13 cellular contexts compared by ENCODE assay signal in the genomic region with DNA sequence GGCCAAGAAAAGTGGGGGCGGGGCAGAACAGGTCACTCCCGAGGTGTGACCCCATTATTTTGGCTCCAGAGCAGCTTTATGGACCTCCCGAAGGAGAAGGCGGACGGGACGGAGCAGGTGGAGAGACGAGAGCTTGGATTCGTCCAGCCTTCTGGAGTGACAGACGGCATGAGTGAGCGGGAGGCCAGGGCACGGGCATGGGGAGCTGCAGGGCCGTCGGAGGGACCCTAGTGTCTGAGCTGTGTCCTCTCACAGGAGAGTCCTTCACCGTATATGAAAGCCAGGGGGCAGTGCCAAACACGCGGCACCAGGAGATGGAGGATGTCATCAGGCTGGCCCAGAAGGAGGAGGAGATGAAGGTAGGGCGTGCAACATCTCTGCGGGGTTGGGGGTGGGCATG. TPM values are rescaled to one million over a fixed set of nuclear protein-coding genes. Genes with fewer than 3 reads are reported as not detected.
"Had no signal": no experiment of that assay in that cellular context is flagged by ENCODE, and none has a peak within 500 bp of the region (broad histone marks: within the 10 kb centered on the region; RNA-seq: fewer than 3 reads in every experiment).

No MANE protein-coding gene starts in this region.

RNA-seq across cellular contexts. Expression of a gene that starts 11.0 kb away (rescaled TPM):
- total RNA-seq: thoracic aorta, thyroid gland, tibial nerve, transverse colon, upper lobe of right lung, ureter, urinary bladder, uterus, vagina had no signal
- polyA plus RNA-seq: urinary bladder had no signal

RNA-seq across cellular contexts. Expression of a gene that starts 35.5 kb away (rescaled TPM):
- total RNA-seq: stomach, suprapubic skin, temporal lobe, thyroid gland, transverse colon, upper lobe of left lung, upper lobe of right lung, ureter, urinary bladder, uterus, vagina had no signal
- polyA plus RNA-seq: stomach, urinary bladder had no signal
